Comparison of ENCODE assay signal across 8 cellular contexts in the genomic region with DNA sequence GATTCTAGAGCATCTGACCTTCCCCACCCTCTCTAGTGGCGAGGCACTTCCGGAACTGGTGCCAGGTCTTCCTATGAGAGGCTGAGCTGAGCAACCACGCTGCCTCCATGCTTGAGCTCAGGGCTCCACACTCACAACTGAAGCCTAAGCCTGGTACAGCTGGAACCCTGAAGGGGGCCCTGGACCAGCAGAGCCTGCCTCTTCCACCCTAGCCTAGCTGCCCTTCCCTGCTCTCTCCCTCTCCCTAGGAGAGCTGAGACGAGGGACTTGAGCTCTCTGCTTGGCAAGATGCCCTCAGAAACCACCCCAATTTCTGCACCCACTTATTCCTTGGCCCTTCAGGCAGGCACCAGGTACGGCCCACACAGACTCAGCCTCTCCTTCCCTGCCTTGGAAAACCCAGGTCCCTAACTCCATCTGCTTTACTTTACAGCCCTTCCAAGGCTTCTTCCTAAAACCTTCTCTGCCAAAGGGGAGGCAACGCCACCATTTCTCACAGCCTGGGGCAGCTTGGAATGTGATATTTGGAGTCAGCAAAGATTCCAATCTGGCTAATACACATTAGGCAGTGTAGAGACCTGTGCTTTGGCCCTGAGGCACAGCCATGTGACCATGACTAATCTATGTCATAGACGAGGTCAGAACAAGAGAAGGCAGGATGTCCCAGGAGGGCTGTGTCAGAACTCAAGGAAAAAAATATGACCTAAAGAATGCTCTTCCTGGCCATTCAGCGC. TPM values are rescaled to one million over a fixed set of nuclear protein-coding genes. Genes with fewer than 3 reads are reported as not detected.
DNase-seq lines count a peak whose midpoint lies in the region; ATAC-seq, FAIRE-seq and TF ChIP-seq lines count a peak whose summit lies in the region.

No MANE protein-coding gene starts in this region.

- peak overlapping the region; percentile 33 for H3K27ac ChIP-seq in mammary epithelial cell (ENCODE audit: insufficient read depth, low read depth, low read length)

- in situ Hi-C loops in mammary epithelial cell (cut with MboI; ENCODE audit: low sequenced_read_pairs in 2 of 2): loop anchor here in 1 of 2 donors (25.0 kb wide), 1 partner anchor 230 kb away; no protein-coding TSS in a partner anchor

- H3K9me3 ChIP-seq in mammary epithelial cell (replicated peaks; ENCODE audit: insufficient read depth, low read length): no peaks in the 10 kb centered on the region

- no peak overlapping the region for H3K9ac ChIP-seq in mammary epithelial cell (ENCODE audit: insufficient read depth, low read length)

- no peak for TF ChIP-seq CTCF in mammary epithelial cell (conservative IDR thresholded peaks at IDR 0.05 in 1 of 2, IDR thresholded peaks at IDR 0.05 in 1 of 2; ENCODE audit: extremely low read depth in 1 of 2, insufficient read depth in 1 of 2, low read depth in 1 of 2, low read length in 2 of 2)

- no peak overlapping the region for H2AFZ ChIP-seq in mammary epithelial cell (ENCODE audit: low read depth, low read length)

- BruUV-seq in mammary epithelial cell (replicated peaks; lab: Mats Ljungman, UMichigan): no TSS peak

- H3K79me2 ChIP-seq in mammary epithelial cell (ENCODE audit: insufficient read depth, low read length): peaks cover 65% of the 10 kb centered on the region

- no peaks in the 10 kb centered on the region for H4K20me1 ChIP-seq in mammary epithelial cell (ENCODE audit: insufficient read depth, low read length)

- ATAC-seq in GM18511 (IDR thresholded peaks at IDR 0.05; ENCODE audit: unreplicated experiment) (peak; percentile 68), HG03354 (IDR thresholded peaks at IDR 0.05; ENCODE audit: poor library complexity, severe bottlenecking, unreplicated experiment) (no peak), GM21737 (IDR thresholded peaks at IDR 0.05; ENCODE audit: unreplicated experiment) (no peak), HG03196 (IDR thresholded peaks at IDR 0.05; ENCODE audit: unreplicated experiment) (no peak)

- no peak overlapping the region for H3K4me3 ChIP-seq in mammary epithelial cell (replicated peaks in 1 of 3; ENCODE audit: insufficient read depth in 1 of 3, low read depth in 2 of 3, low read length in 3 of 3)

- FAIRE-seq in HTR-8/SVneo (lab: Jason Lieb, UNC): peak; percentile 76

- no peaks in the 10 kb centered on the region for H3K27me3 ChIP-seq in mammary epithelial cell (ENCODE audit: insufficient read depth, low read length)

- DNase-seq in HTR-8/SVneo (ENCODE audit: insufficient read length, low spot score): peak; percentile 88
- DNase-seq in mammary epithelial cell: peak; percentile 78
- peak; percentile 20 for DNase-seq in medulla oblongata (ENCODE audit: extremely low spot score)
- DNase-seq in MV-4-11 (lab: John Stamatoyannopoulos, UW): no peak

- H3K4me1 ChIP-seq in mammary epithelial cell (ENCODE audit: insufficient read depth, low read length): peaks cover 13% of the 10 kb centered on the region

- peak overlapping the region; percentile 33 for H3K4me2 ChIP-seq in mammary epithelial cell (ENCODE audit: insufficient read depth, low read depth, low read length)

- intact Hi-C loops in mammary epithelial cell (cut with micrococcal nuclease): loop anchor here (2.0 kb wide), 1 partner anchor 19 kb away; a partner anchor contains a TSS

- H3K36me3 ChIP-seq in mammary epithelial cell (ENCODE audit: insufficient read depth, low read length): peaks cover 6% of the 10 kb centered on the region

- dilution Hi-C loops in mammary epithelial cell (cut with HindIII; ENCODE audit: low sequenced_read_pairs): no loop called here

- WGBS in mammary epithelial cell (ENCODE audit: low coverage, missing lambda C conversion rate): 52% methylated on average over 5 of the region's 8 CpGs

- CTCF ChIA-PET in mammary epithelial cell (lab: Charles Lee; ENCODE audit: low non-redundant PET): no interaction called here

RNA-seq across cellular contexts. Expression of a gene that starts 18.8 kb away (rescaled TPM):
- total RNA-seq in mammary epithelial cell: 100 to 1,000 TPM; 129 to 238 TPM
- 102 TPM for polyA plus RNA-seq in mammary epithelial cell
- 109 TPM for polyA minus RNA-seq in mammary epithelial cell
